In genomic region chr20:38141154-38141888, GRCh38 we compare ENCODE assay signal across 18 cellular contexts. TPM values are rescaled to one million over a fixed set of nuclear protein-coding genes. Genes with fewer than 3 reads are reported as not detected.
DNase-seq lines count a peak whose midpoint lies in the region; ATAC-seq and TF ChIP-seq lines count a peak whose summit lies in the region.
"Had no signal": no experiment of that assay in that cellular context is flagged by ENCODE, and none has a peak within 500 bp of the region (broad histone marks: within the 10 kb centered on the region; RNA-seq: fewer than 3 reads in every experiment).

No MANE protein-coding gene starts in this region.

- intact Hi-C loops in dorsolateral prefrontal cortex (cut with DNase I) = no loop called here
- intact Hi-C loops in lower lobe of right lung (cut with DNase I) = no loop called here
- intact Hi-C loops in tibial artery (cut with DNase I; ENCODE audit: low total_unique reads) = no loop called here

- no peak overlapping the region for H3K9ac ChIP-seq in SK-N-SH
- H3K9ac ChIP-seq: KMS-11 had no signal

- H3K4me1 ChIP-seq in SK-N-SH (ENCODE audit: control insufficient read depth in 1 of 2, insufficient read depth in 2 of 2, low read depth in 1 of 2, low read length in 1 of 2) (peaks cover 18 to 43% of the 10 kb centered on the region in 2 experiments), lower lobe of right lung (peaks cover 64% of the 10 kb centered on the region), tibial artery (peaks cover 10 to 37% (median 28%) of the 10 kb centered on the region in 4 donors), BE2C (peaks cover 37% of the 10 kb centered on the region)

- CTCF ChIA-PET in SK-N-SH (lab: Yijun Ruan, JAX) = interaction anchor here (0.6 to 2.4 kb wide), 10 partner anchors 11 to 104 kb away, joined by 3 to 13 read pairs (median 6); no protein-coding TSS in a partner anchor

- ATAC-seq in SK-N-SH treated with all-trans-retinoic acid at 6 μM for 48 hours = no peak
- ATAC-seq in lower lobe of right lung = no peak
- ATAC-seq in HG02973 (IDR thresholded peaks at IDR 0.05; ENCODE audit: unreplicated experiment) = no peak
- ATAC-seq: naive thymus-derived CD8-positive, alpha-beta T cell had no signal

- H3K9me3 ChIP-seq in SK-N-SH (no peaks in the 10 kb centered on the region), lower lobe of right lung (no peaks in the 10 kb centered on the region), tibial artery (no peaks in the 10 kb centered on the region), BE2C (no peaks in the 10 kb centered on the region)
- H3K9me3 ChIP-seq: prostate gland had no signal

- H3K27me3 ChIP-seq in SK-N-SH (ENCODE audit: insufficient read depth) (no peaks in the 10 kb centered on the region), dorsolateral prefrontal cortex (no peaks in the 10 kb centered on the region), lower lobe of right lung (ENCODE audit: low read depth) (no peaks in the 10 kb centered on the region), tibial artery (no peaks in the 10 kb centered on the region), BE2C (no peaks in the 10 kb centered on the region)

- POLR2A ChIA-PET in SK-N-SH (lab: Yijun Ruan, JAX) = interaction anchor here (1.4 to 1.7 kb wide), 2 partner anchors 10 to 11 kb away, joined by 3 to 5 read pairs; no protein-coding TSS in a partner anchor

- H3K9me2 ChIP-seq in SK-N-SH = no peaks in the 10 kb centered on the region

- TF ChIP-seq EP300 in SK-N-SH (IDR thresholded peaks at IDR 0.05; ENCODE audit: borderline replicate concordance in 1 of 2, low read depth in 1 of 2, low read length in 1 of 2) = no peak

- H3K36me3 ChIP-seq in SK-N-SH (replicated peaks in 1 of 2; ENCODE audit: control insufficient read depth in 1 of 2, insufficient read depth in 2 of 2, low read length in 1 of 2) (peaks cover 57 to 59% of the 10 kb centered on the region in 2 experiments), lower lobe of right lung (peaks cover 78% of the 10 kb centered on the region), tibial artery (peaks cover 69 to 78% (median 71%) of the 10 kb centered on the region in 3 donors), BE2C (no peaks in the 10 kb centered on the region)
- H3K36me3 ChIP-seq: prostate gland, WERI-Rb-1 had no signal

- no peak for TF ChIP-seq RAD21 in SK-N-SH (IDR thresholded peaks at IDR 0.05; ENCODE audit: low read length)

- no peaks in the 10 kb centered on the region for H3K79me2 ChIP-seq in SK-N-SH (ENCODE audit: insufficient read depth)

- TF ChIP-seq CTCF in SK-N-SH (IDR thresholded peaks at IDR 0.05) (no peak), dorsolateral prefrontal cortex (IDR thresholded peaks at IDR 0.05 in 54 of 56, conservative IDR thresholded peaks at IDR 0.05 in 2 of 56; ENCODE audit: low read depth in 1 of 56, partially characterized antibody in 56 of 56) (no peak), lower lobe of right lung (IDR thresholded peaks at IDR 0.05) (no peak), tibial artery (IDR thresholded peaks at IDR 0.05) (no peak), BE2C (IDR thresholded peaks at IDR 0.05; ENCODE audit: low read depth, low read length) (no peak)

- peak overlapping the region; percentile 22 to 91; a peak in 2 of 4 replicates for H3K27ac ChIP-seq in SK-N-SH (ENCODE audit: low read depth in 2 of 2, low read length in 1 of 2)
- peak overlapping the region in 12 of 59 donors; percentile 5 to 85 (median 30) for H3K27ac ChIP-seq in dorsolateral prefrontal cortex
- H3K27ac ChIP-seq in lower lobe of right lung = peak overlapping the region; percentile 36
- H3K27ac ChIP-seq in tibial artery = peak overlapping the region; percentile 84 to 87
- H3K27ac ChIP-seq: KMS-11, prostate gland, WERI-Rb-1 had no signal

- WGBS in SK-N-SH (ENCODE audit: low lambda C conversion rate) = 88% methylated on average over 25 of the region's 25 CpGs

- peaks cover 66% of the 10 kb centered on the region for H3F3A ChIP-seq in SK-N-SH (replicated peaks; ENCODE audit: insufficient read depth)

- H3K4me2 ChIP-seq in SK-N-SH = no peak overlapping the region
- H3K4me2 ChIP-seq: KMS-11 had no signal

- no peaks in the 10 kb centered on the region for H4K20me1 ChIP-seq in SK-N-SH (ENCODE audit: insufficient read depth)

- DNase-seq in SK-N-SH (no peak), dorsolateral prefrontal cortex (peak in 6 of 10 donors; percentile 22 to 73 (median 47)), lower lobe of right lung (peak; percentile 39), tibial artery (peak in 1 of 2 donors; percentile 57), middle frontal gyrus (ENCODE audit: extremely low spot score, low spot score) (no peak), BE2C (no peak)
- DNase-seq: 8988T; activated CD4-positive, alpha-beta memory T cell treated with anti-CD3 and anti-CD28 coated beads for 36 hours; activated gamma-delta T cell; NCI-H187; NCI-H774; stimulated activated CD4-positive, alpha-beta T cell treated with anti-CD3 and anti-CD28 coated beads, Interleukin-4, amount 100 ng/mL, for 24 hours; WERI-Rb-1 had no signal

- no peak overlapping the region for H2AFZ ChIP-seq in SK-N-SH (ENCODE audit: low read depth)

- no peak overlapping the region for H3K4me3 ChIP-seq in SK-N-SH (ENCODE audit: low read depth in 2 of 2, low read length in 1 of 2)
- H3K4me3 ChIP-seq in dorsolateral prefrontal cortex = no peak overlapping the region
- H3K4me3 ChIP-seq in lower lobe of right lung = no peak overlapping the region
- H3K4me3 ChIP-seq in tibial artery = no peak overlapping the region
- no peak overlapping the region for H3K4me3 ChIP-seq in BE2C (ENCODE audit: low read depth, low read length)
- H3K4me3 ChIP-seq: prostate gland had no signal

TF ChIP-seq in SK-N-SH, 30 proteins besides CTCF, POLR2A, EP300 and RAD21 (continues in another document):
- no peak for TF ChIP-seq NRF1 (IDR thresholded peaks at IDR 0.05; ENCODE audit: low read depth, low read length)
- TF ChIP-seq FOSL2 (IDR thresholded peaks at IDR 0.05; ENCODE audit: borderline replicate concordance, low read depth) = no peak
- no peak for TF ChIP-seq POLR2AphosphoS5 (IDR thresholded peaks at IDR 0.05; ENCODE audit: low read depth, low read length)
- TF ChIP-seq FOXJ3 (CRISPR knock-in tag; IDR thresholded peaks at IDR 0.05) = no peak
- TF ChIP-seq GATA2 (CRISPR knock-in tag; IDR thresholded peaks at IDR 0.05) = no peak
- no peak for TF ChIP-seq TAF1 (IDR thresholded peaks at IDR 0.05; ENCODE audit: borderline replicate concordance, low read depth, low read length)
- no peak for TF ChIP-seq SIN3A (IDR thresholded peaks at IDR 0.05; ENCODE audit: borderline replicate concordance, low read depth, low read length)
- TF ChIP-seq FOXM1 (IDR thresholded peaks at IDR 0.05; ENCODE audit: low read depth) = no peak
- TF ChIP-seq ZBTB33 (IDR thresholded peaks at IDR 0.05; ENCODE audit: borderline replicate concordance, low read depth) = no peak
- TF ChIP-seq ELF1 (IDR thresholded peaks at IDR 0.05) = no peak
- no peak for TF ChIP-seq TCF12 (IDR thresholded peaks at IDR 0.05)

TF ChIP-seq in SK-N-SH treated with all-trans-retinoic acid at 6 μM for 48 hours, 23 proteins besides CTCF, POLR2A, EP300 and RAD21:
- TF ChIP-seq CREB5 (CRISPR knock-in tag; IDR thresholded peaks at IDR 0.05; ENCODE audit: low read depth) = no peak
- no peak for TF ChIP-seq SNAI2 (CRISPR knock-in tag; IDR thresholded peaks at IDR 0.05)
- TF ChIP-seq CSRNP3 (CRISPR knock-in tag; IDR thresholded peaks at IDR 0.05) = no peak
- TF ChIP-seq ISL1 (CRISPR knock-in tag; IDR thresholded peaks at IDR 0.05) = no peak
- TF ChIP-seq ZC3H10 (CRISPR knock-in tag; IDR thresholded peaks at IDR 0.05) = no peak
- TF ChIP-seq TCF4 (CRISPR knock-in tag; IDR thresholded peaks at IDR 0.05; ENCODE audit: borderline replicate concordance) = no peak
- TF ChIP-seq ZNF70 (CRISPR knock-in tag; IDR thresholded peaks at IDR 0.05) = no peak
- TF ChIP-seq ARNTL (CRISPR knock-in tag; IDR thresholded peaks at IDR 0.05; ENCODE audit: borderline replicate concordance, low read depth) = no peak
- no peak for TF ChIP-seq ZNF8 (CRISPR knock-in tag; IDR thresholded peaks at IDR 0.05)

RNA-seq across cellular contexts. Expression of gene TGM2, which starts 23.7 kb away (rescaled TPM):
- polyA plus RNA-seq in SK-N-SH (2012; rRNA removed) = 548 and 676 TPM in 2 replicates
- polyA plus RNA-seq in SK-N-SH (2012; cell fraction: cytosol; rRNA removed) = 278 and 460 TPM in 2 replicates
- 675 and 717 TPM in 2 replicates for polyA plus RNA-seq in SK-N-SH (2012; cell fraction: nucleus; rRNA removed)
- total RNA-seq in dorsolateral prefrontal cortex (100 to 1,000 TPM in 7 of 120 experiments, 10 to 100 TPM in 113; 17.7 to 220 (median 53.6) TPM), lower lobe of right lung (362 TPM)
- polyA plus RNA-seq in BE2C (2012; ENCODE audit: insufficient read depth, insufficient read length, low read depth) = 1.5 TPM
- total RNA-seq: activated CD4-positive, alpha-beta memory T cell treated with anti-CD3 and anti-CD28 coated beads for 36 hours; naive thymus-derived CD8-positive, alpha-beta T cell had no signal
- polyA plus RNA-seq: naive thymus-derived CD8-positive, alpha-beta T cell had no signal

Comparison
In these comparisons a context has a peak if more than half of its experiments do, and no peak if none do; other contexts are left out.
1. DNase-seq: peak in dorsolateral prefrontal cortex (6 of 10) and lower lobe of right lung (single experiment); none in SK-N-SH (single experiment), middle frontal gyrus (single experiment) and BE2C (single experiment).